In the genomic region with DNA sequence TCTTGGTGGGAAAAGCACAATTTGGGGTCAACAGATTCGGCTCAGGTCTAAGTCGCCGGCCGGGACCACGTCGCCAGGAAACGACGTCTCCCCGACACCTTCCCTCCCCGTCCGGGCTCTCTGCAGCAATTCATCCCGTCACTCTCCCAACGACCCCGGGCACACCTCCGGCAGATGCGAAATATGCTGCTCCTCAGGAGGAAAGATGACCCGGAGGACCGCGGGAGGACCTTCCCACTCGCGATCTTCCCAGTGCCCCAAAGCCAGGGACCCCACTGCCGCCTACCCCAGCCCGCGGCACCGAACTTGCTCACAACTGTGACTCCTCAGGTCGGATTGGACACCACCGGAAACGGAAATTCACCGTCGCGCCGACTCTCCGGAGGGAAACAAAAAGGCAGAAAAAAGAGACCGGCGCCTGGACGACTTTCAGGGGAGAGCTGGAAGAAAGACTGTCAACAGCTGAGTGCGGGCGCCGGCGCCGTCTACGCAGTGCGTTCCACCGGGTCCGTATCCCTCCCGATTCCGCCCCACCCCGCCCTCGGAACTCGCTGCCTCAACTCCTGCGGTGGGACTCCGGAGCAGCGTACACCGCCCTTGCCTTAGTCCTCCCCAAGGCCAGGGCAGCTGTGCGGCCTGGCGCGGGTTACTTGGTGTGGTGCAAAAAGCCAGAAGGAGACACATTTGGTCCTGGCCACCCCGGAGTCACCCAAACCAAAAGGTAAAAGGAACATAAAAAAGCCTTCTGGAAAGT, we compare ENCODE assay signal across 8 cellular contexts. TPM values are rescaled to one million over a fixed set of nuclear protein-coding genes. Genes with fewer than 3 reads are reported as not detected.
DNase-seq lines count a peak whose midpoint lies in the region; ATAC-seq and TF ChIP-seq lines count a peak whose summit lies in the region.

No MANE protein-coding gene starts in this region.

- no peaks in the 10 kb centered on the region for H4K20me1 ChIP-seq in SU-DHL-6 (ENCODE audit: low read depth, low read length)

- peaks cover 15% of the 10 kb centered on the region for H3K4me1 Mint-ChIP-seq in activated naive CD8-positive, alpha-beta T cell treated with anti-CD3 and anti-CD28 coated beads, Interleukin-2, amount 50 U/mL, for 24 hours

- H3K4me3 ChIP-seq in SU-DHL-6 (ENCODE audit: insufficient read depth, low read length, poor library complexity, severe bottlenecking) = peak overlapping the region; percentile 94
- peak overlapping the region; percentile 87 for H3K4me3 ChIP-seq in cardiac muscle cell
- peak overlapping the region; percentile 99 for H3K4me3 ChIP-seq in parathyroid adenoma (ENCODE audit: low read depth, low read length)
- H3K4me3 ChIP-seq in tibial artery = peak overlapping the region; percentile 83 to 88

- H2AFZ ChIP-seq in SU-DHL-6 (ENCODE audit: low read depth, low read length, severe bottlenecking) = peak overlapping the region; percentile 69
- H2AFZ ChIP-seq in parathyroid adenoma = peak overlapping the region; percentile 94

- H3K9ac ChIP-seq in SU-DHL-6 (ENCODE audit: low read length) = peak overlapping the region; percentile 87
- H3K9ac ChIP-seq in parathyroid adenoma = peak overlapping the region; percentile 47

- H3K79me2 ChIP-seq in SU-DHL-6 (ENCODE audit: insufficient read depth, low read length) (peaks cover 24% of the 10 kb centered on the region), parathyroid adenoma (peaks cover 25% of the 10 kb centered on the region)

- H3K27me3 ChIP-seq in SU-DHL-6 (ENCODE audit: low read length) = no peaks in the 10 kb centered on the region
- no peaks in the 10 kb centered on the region for H3K27me3 ChIP-seq in cardiac muscle cell
- no peaks in the 10 kb centered on the region for H3K27me3 ChIP-seq in parathyroid adenoma (ENCODE audit: control insufficient read depth, insufficient read depth, low read length)
- no peaks in the 10 kb centered on the region for H3K27me3 ChIP-seq in tibial artery

- no peaks in the 10 kb centered on the region for H3K9me2 ChIP-seq in SU-DHL-6 (replicated peaks; ENCODE audit: insufficient read depth, low read length)

- no peaks in the 10 kb centered on the region for H3F3A ChIP-seq in SU-DHL-6 (ENCODE audit: insufficient read depth)

- H3K27ac ChIP-seq in SU-DHL-6 (ENCODE audit: low read depth, low read length) (peak overlapping the region; percentile 24), cardiac muscle cell (peak overlapping the region; percentile 90), parathyroid adenoma (peak overlapping the region; percentile 82), tibial artery (peak overlapping the region; percentile 88 to 89)

- no peaks in the 10 kb centered on the region for H3K27me3 Mint-ChIP-seq in activated naive CD8-positive, alpha-beta T cell treated with anti-CD3 and anti-CD28 coated beads, Interleukin-2, amount 50 U/mL, for 24 hours

- peak; percentile 81 for ATAC-seq in HG02610 (IDR thresholded peaks at IDR 0.05; ENCODE audit: unreplicated experiment)
- ATAC-seq in activated naive CD8-positive, alpha-beta T cell treated with anti-CD3 and anti-CD28 coated beads, Interleukin-2, amount 50 U/mL, for 24 hours = peak; percentile 92

- DNase-seq in GM10266 (ENCODE audit: extremely low spot score) = peak; percentile 85
- DNase-seq in NCI-H1105 (lab: John Stamatoyannopoulos, UW) = peak; percentile 68
- peak; percentile 91 for DNase-seq in activated naive CD8-positive, alpha-beta T cell treated with anti-CD3 and anti-CD28 coated beads, Interleukin-2, amount 50 U/mL, for 24 hours
- peak; percentile 91 to 92 for DNase-seq in cardiac muscle cell (ENCODE audit: low read depth in 1 of 2, low spot score in 1 of 2)
- DNase-seq in tibial artery = peak; percentile 88 to 92

- peaks cover 3% of the 10 kb centered on the region for H3K4me1 ChIP-seq in cardiac muscle cell (ENCODE audit: low read depth)
- H3K4me1 ChIP-seq in parathyroid adenoma = no peaks in the 10 kb centered on the region
- H3K4me1 ChIP-seq in tibial artery = peaks cover 0 to 56% (median 31%) of the 10 kb centered on the region in 4 donors

- intact Hi-C loops in tibial artery (cut with DNase I; ENCODE audit: low total_unique reads) = no loop called here

- peak overlapping the region; percentile 68 for H3K4me2 ChIP-seq in SU-DHL-6 (ENCODE audit: low read depth, low read length, poor library complexity, severe bottlenecking)
- peak overlapping the region; percentile 70 for H3K4me2 ChIP-seq in parathyroid adenoma (ENCODE audit: low read length)

- H3K9me3 Mint-ChIP-seq in activated naive CD8-positive, alpha-beta T cell treated with anti-CD3 and anti-CD28 coated beads, Interleukin-2, amount 50 U/mL, for 24 hours = no peaks in the 10 kb centered on the region

- peak overlapping the region; percentile 99 for H3K27ac Mint-ChIP-seq in activated naive CD8-positive, alpha-beta T cell treated with anti-CD3 and anti-CD28 coated beads, Interleukin-2, amount 50 U/mL, for 24 hours

- TF ChIP-seq CTCF in GM10266 (IDR thresholded peaks at IDR 0.05; ENCODE audit: control insufficient read depth, insufficient read depth, low read depth, missing control alignments) (no peak), SU-DHL-6 (IDR thresholded peaks at IDR 0.05; ENCODE audit: insufficient read depth, low read length, poor library complexity, severe bottlenecking) (no peak), cardiac muscle cell (IDR thresholded peaks at IDR 0.05; ENCODE audit: low read depth, low read length) (no peak), parathyroid adenoma (IDR thresholded peaks at IDR 0.05) (no peak), tibial artery (IDR thresholded peaks at IDR 0.05) (no peak)

- H3K36me3 ChIP-seq in SU-DHL-6 (ENCODE audit: low read length) (0 out of 2 replicates have a peak, but pooled peaks cover 4% of the 10 kb centered on the region), cardiac muscle cell (peaks cover 16% of the 10 kb centered on the region), parathyroid adenoma (ENCODE audit: control insufficient read depth, insufficient read depth, low read length) (no peaks in the 10 kb centered on the region), tibial artery (peaks cover 13 to 53% (median 28%) of the 10 kb centered on the region in 3 donors)

- H3K4me3 Mint-ChIP-seq in activated naive CD8-positive, alpha-beta T cell treated with anti-CD3 and anti-CD28 coated beads, Interleukin-2, amount 50 U/mL, for 24 hours = peak overlapping the region; percentile 99

- H3K9me3 ChIP-seq in SU-DHL-6 (ENCODE audit: insufficient read depth, low read length) = no peaks in the 10 kb centered on the region
- no peaks in the 10 kb centered on the region for H3K9me3 ChIP-seq in cardiac muscle cell (ENCODE audit: low read depth)
- H3K9me3 ChIP-seq in parathyroid adenoma (ENCODE audit: control insufficient read depth, low read length) = no peaks in the 10 kb centered on the region
- no peaks in the 10 kb centered on the region for H3K9me3 ChIP-seq in tibial artery

- peaks cover 29% of the 10 kb centered on the region for H3K36me3 Mint-ChIP-seq in activated naive CD8-positive, alpha-beta T cell treated with anti-CD3 and anti-CD28 coated beads, Interleukin-2, amount 50 U/mL, for 24 hours (ENCODE audit: low read depth)

RNA-seq across cellular contexts. Expression of gene SEC24C, which starts 13.8 kb away (rescaled TPM):
- total RNA-seq in cardiac muscle cell = 68.6 and 68.7 TPM in 2 replicates
- 56.6 and 65.2 TPM in 2 replicates for polyA plus RNA-seq in cardiac muscle cell

RNA-seq across cellular contexts. Expression of gene AGAP5, which starts 32.4 kb away (rescaled TPM):
- 3.7 and 7.3 TPM in 2 replicates for total RNA-seq in cardiac muscle cell
- 3.1 and 5.3 TPM in 2 replicates for polyA plus RNA-seq in cardiac muscle cell

RNA-seq across cellular contexts. Expression of gene CHCHD1, which starts 51.5 kb away (rescaled TPM):
- 37.8 and 42.5 TPM in 2 replicates for total RNA-seq in cardiac muscle cell
- polyA plus RNA-seq in cardiac muscle cell = 81.8 and 83.2 TPM in 2 replicates

RNA-seq across cellular contexts. Expression of gene ZSWIM8, which starts 55.1 kb away (rescaled TPM):
- 89.3 and 115 TPM in 2 replicates for total RNA-seq in cardiac muscle cell
- 37.1 and 63.7 TPM in 2 replicates for polyA plus RNA-seq in cardiac muscle cell

Comparison
In these comparisons a context has a peak if more than half of its experiments do, and no peak if none do; other contexts are left out.
1. Peak in every context shown above with its lines: DNase-seq, ATAC-seq, H3K4me3 ChIP-seq and H3K27ac ChIP-seq.
2. H3K27ac ChIP-seq: peak in every context shown above with its lines; median percentile 90 in cardiac muscle cell; 88 in tibial artery; 82 in parathyroid adenoma; 24 in SU-DHL-6.